Comparison of ENCODE assay signal across 40 cellular contexts in the genomic region with DNA sequence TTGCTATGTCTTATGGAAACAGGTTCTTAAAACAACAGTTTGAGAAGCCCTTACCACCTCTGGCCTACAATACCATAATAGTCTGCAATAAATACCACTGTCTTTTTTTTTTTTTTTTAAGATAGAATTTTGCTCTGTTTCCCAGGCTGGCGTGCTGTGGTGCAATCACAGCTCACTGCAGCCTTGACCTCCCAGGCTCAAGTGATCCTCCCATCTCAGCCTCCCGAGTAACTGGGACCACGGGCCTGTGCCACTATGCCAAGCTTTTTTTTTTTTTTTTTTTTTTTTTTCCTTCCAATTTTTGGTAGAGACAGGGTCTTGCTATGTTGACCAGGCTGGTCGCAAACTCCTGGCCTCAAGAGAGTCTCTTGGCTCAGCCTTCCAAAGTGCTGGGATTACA.
"Had no signal": no experiment of that assay in that cellular context is flagged by ENCODE, and none has a peak within 500 bp of the region (broad histone marks: within the 10 kb centered on the region; RNA-seq: fewer than 3 reads in every experiment).

No MANE protein-coding gene starts in this region.

- H3K27ac Mint-ChIP-seq: activated CD4-positive, alpha-beta memory T cell treated with anti-CD3 and anti-CD28 coated beads for 36 hours; activated CD4-positive, alpha-beta T cell treated with anti-CD3 and anti-CD28 coated beads, Interleukin-2, amount 10 ng/mL, durations not matched to agents 24 days and 14 days; activated CD8-positive, alpha-beta T cell treated with anti-CD3 and anti-CD28 coated beads for 36 hours; activated naive CD4-positive, alpha-beta T cell treated with anti-CD3 and anti-CD28 coated beads, Interleukin-2, amount 10 ng/mL, durations not matched to agents 7 days and 5 days; activated naive CD4-positive, alpha-beta T cell treated with anti-CD3 and anti-CD28 coated beads, Interleukin-2, amount 50 U/mL, for 24 hours; activated naive CD8-positive, alpha-beta T cell; activated naive CD8-positive, alpha-beta T cell treated with anti-CD3 and anti-CD28 coated beads, Interleukin-2, amount 10 ng/mL, durations not matched to agents 7 days and 5 days; activated naive CD8-positive, alpha-beta T cell treated with anti-CD3 and anti-CD28 coated beads, Interleukin-2, amount 50 U/mL, for 24 hours; activated T-helper 1 cell treated with anti-CD3 and anti-CD28 coated beads, Interleukin-12 subunit alpha, Interleukin-12 subunit beta, Interleukin-2, Interleukin-4 antibody, amounts not matched to agents 30 ng/mL and 10 ng/mL and 1 ng/mL, durations not matched to agents 14 hours and 24 hours and 36 hours; activated T-helper 2 cell treated with anti-CD3 and anti-CD28 coated beads, Interferon-gamma antibody, Interleukin-2, Interleukin-4, amounts not matched to agents 10 μg/mL and 5 μg/mL and 100 μg/mL, durations not matched to agents 14 hours and 24 hours and 36 hours; brain; T-helper 1 cell treated with Interleukin-12 subunit alpha and Interleukin-12 subunit beta and Interleukin-4 antibody, amounts not matched to agents 30 μg/mL and 1 μg/mL, for 36 hours; T-helper 2 cell treated with Interferon-gamma antibody and Interleukin-4, amounts not matched to agents 5 μg/mL and 100 μg/mL, for 36 hours; WTC11 had no signal

- H3K27ac ChIP-seq: ascending aorta, cardiac muscle cell had no signal

- DNase-seq: activated CD4-positive, alpha-beta memory T cell treated with anti-CD3 and anti-CD28 coated beads for 36 hours; activated CD4-positive, alpha-beta T cell treated with anti-CD3 and anti-CD28 coated beads for 1 hour; activated CD4-positive, alpha-beta T cell treated with anti-CD3 and anti-CD28 coated beads for 4 hours; activated CD4-positive, alpha-beta T cell treated with anti-CD3 and anti-CD28 coated beads, Interleukin-2, amount 10 ng/mL, durations not matched to agents 24 days and 14 days; activated CD4-positive, alpha-beta T cell treated with anti-CD3 and anti-CD28 coated beads, Interleukin-2, amount 50 U/mL, for 1 hour; activated CD4-positive, alpha-beta T cell treated with anti-CD3 and anti-CD28 coated beads, Interleukin-2, amount 50 U/mL, for 4 hours; activated CD4-positive, CD25-positive, alpha-beta regulatory T cell; activated CD8-positive, alpha-beta memory T cell treated with anti-CD3 and anti-CD28 coated beads, Interleukin-2, amount 50 U/mL, for 4 hours; activated CD8-positive, alpha-beta T cell treated with anti-CD3 and anti-CD28 coated beads for 36 hours; activated effector memory CD4-positive, alpha-beta T cell treated with Interleukin-2 at 50 U/mL for 16 hours; activated gamma-delta T cell treated with Interleukin-2 at 50 U/mL for 16 hours; activated naive CD4-positive, alpha-beta T cell; activated naive CD4-positive, alpha-beta T cell treated with anti-CD3 and anti-CD28 coated beads, Interleukin-2, amount 10 ng/mL, durations not matched to agents 7 days and 5 days; activated naive CD8-positive, alpha-beta T cell treated with anti-CD3 and anti-CD28 coated beads, Interleukin-2, amount 10 ng/mL, durations not matched to agents 7 days and 5 days; activated naive CD8-positive, alpha-beta T cell treated with anti-CD3 and anti-CD28 coated beads, Interleukin-2, amount 50 U/mL, for 24 hours; activated T-cell treated with anti-CD3 and anti-CD28 coated beads for 4 hours; activated T-cell treated with anti-CD3 and anti-CD28 coated beads, Interleukin-2, amount 50 U/mL, for 1 hour; activated T-cell treated with anti-CD3 and anti-CD28 coated beads, Interleukin-2, amount 50 U/mL, for 48 hours; amygdala; anterior cingulate cortex; caudate nucleus; cerebellar nuclear complex; SW 1271; T-helper 1 cell; T-helper 2 cell; T-helper 9 cell had no signal

- H3K4me1 Mint-ChIP-seq: activated naive CD4-positive, alpha-beta T cell treated with anti-CD3 and anti-CD28 coated beads, Interleukin-2, amount 10 ng/mL, durations not matched to agents 7 days and 5 days; activated naive CD8-positive, alpha-beta T cell treated with anti-CD3 and anti-CD28 coated beads, Interleukin-2, amount 10 ng/mL, durations not matched to agents 7 days and 5 days; activated naive CD8-positive, alpha-beta T cell treated with anti-CD3 and anti-CD28 coated beads, Interleukin-2, amount 50 U/mL, for 24 hours; WTC11 had no signal

- H3K27me3 ChIP-seq: ascending aorta, cardiac muscle cell had no signal

- H3K4me3 Mint-ChIP-seq: activated CD4-positive, alpha-beta memory T cell treated with anti-CD3 and anti-CD28 coated beads for 36 hours; activated CD4-positive, alpha-beta T cell treated with anti-CD3 and anti-CD28 coated beads, Interleukin-2, amount 10 ng/mL, durations not matched to agents 24 days and 14 days; activated CD8-positive, alpha-beta T cell treated with anti-CD3 and anti-CD28 coated beads for 36 hours; activated naive CD4-positive, alpha-beta T cell treated with anti-CD3 and anti-CD28 coated beads, Interleukin-2, amount 10 ng/mL, durations not matched to agents 7 days and 5 days; activated naive CD4-positive, alpha-beta T cell treated with anti-CD3 and anti-CD28 coated beads, Interleukin-2, amount 50 U/mL, for 24 hours; activated naive CD8-positive, alpha-beta T cell; activated naive CD8-positive, alpha-beta T cell treated with anti-CD3 and anti-CD28 coated beads, Interleukin-2, amount 10 ng/mL, durations not matched to agents 7 days and 5 days; activated naive CD8-positive, alpha-beta T cell treated with anti-CD3 and anti-CD28 coated beads, Interleukin-2, amount 50 U/mL, for 24 hours; activated T-helper 1 cell treated with anti-CD3 and anti-CD28 coated beads, Interleukin-12 subunit alpha, Interleukin-12 subunit beta, Interleukin-2, Interleukin-4 antibody, amounts not matched to agents 30 ng/mL and 10 ng/mL and 1 ng/mL, durations not matched to agents 14 hours and 24 hours and 36 hours; brain; central memory CD8-positive, alpha-beta T cell; T-helper 1 cell treated with Interleukin-12 subunit alpha and Interleukin-12 subunit beta and Interleukin-4 antibody, amounts not matched to agents 30 μg/mL and 1 μg/mL, for 36 hours; T-helper 2 cell treated with Interferon-gamma antibody and Interleukin-4, amounts not matched to agents 5 μg/mL and 100 μg/mL, for 36 hours; WTC11 had no signal

- H3K9me3 Mint-ChIP-seq: activated CD4-positive, alpha-beta memory T cell treated with anti-CD3 and anti-CD28 coated beads for 36 hours; activated CD4-positive, alpha-beta T cell treated with anti-CD3 and anti-CD28 coated beads, Interleukin-2, amount 10 ng/mL, durations not matched to agents 24 days and 14 days; activated CD8-positive, alpha-beta T cell treated with anti-CD3 and anti-CD28 coated beads for 36 hours; activated naive CD4-positive, alpha-beta T cell treated with anti-CD3 and anti-CD28 coated beads, Interleukin-2, amount 10 ng/mL, durations not matched to agents 7 days and 5 days; activated naive CD4-positive, alpha-beta T cell treated with anti-CD3 and anti-CD28 coated beads, Interleukin-2, amount 50 U/mL, for 24 hours; activated naive CD8-positive, alpha-beta T cell treated with anti-CD3 and anti-CD28 coated beads, Interleukin-2, amount 10 ng/mL, durations not matched to agents 7 days and 5 days; activated naive CD8-positive, alpha-beta T cell treated with anti-CD3 and anti-CD28 coated beads, Interleukin-2, amount 50 U/mL, for 24 hours; activated T-helper 1 cell treated with anti-CD3 and anti-CD28 coated beads, Interleukin-12 subunit alpha, Interleukin-12 subunit beta, Interleukin-2, Interleukin-4 antibody, amounts not matched to agents 30 ng/mL and 10 ng/mL and 1 ng/mL, durations not matched to agents 14 hours and 24 hours and 36 hours; activated T-helper 2 cell treated with anti-CD3 and anti-CD28 coated beads, Interferon-gamma antibody, Interleukin-2, Interleukin-4, amounts not matched to agents 10 μg/mL and 5 μg/mL and 100 μg/mL, durations not matched to agents 14 hours and 24 hours and 36 hours; brain; central memory CD8-positive, alpha-beta T cell; T-helper 1 cell treated with Interleukin-12 subunit alpha and Interleukin-12 subunit beta and Interleukin-4 antibody, amounts not matched to agents 30 μg/mL and 1 μg/mL, for 36 hours; T-helper 2 cell treated with Interferon-gamma antibody and Interleukin-4, amounts not matched to agents 5 μg/mL and 100 μg/mL, for 36 hours; WTC11 had no signal

- ATAC-seq: activated CD4-positive, CD25-positive, alpha-beta regulatory T cell treated with anti-CD3 and anti-CD28 coated beads, Interleukin-2, amount 50 U/mL, for 24 hours; activated CD8-positive, alpha-beta T cell treated with anti-CD3 and anti-CD28 coated beads for 36 hours; activated naive CD8-positive, alpha-beta T cell treated with anti-CD3 and anti-CD28 coated beads, Interleukin-2, amount 50 U/mL, for 24 hours; WTC11 had no signal

- H3K27me3 Mint-ChIP-seq: activated CD4-positive, alpha-beta memory T cell treated with anti-CD3 and anti-CD28 coated beads for 36 hours; activated CD4-positive, alpha-beta T cell treated with anti-CD3 and anti-CD28 coated beads, Interleukin-2, amount 10 ng/mL, durations not matched to agents 24 days and 14 days; activated CD8-positive, alpha-beta T cell treated with anti-CD3 and anti-CD28 coated beads for 36 hours; activated naive CD4-positive, alpha-beta T cell treated with anti-CD3 and anti-CD28 coated beads, Interleukin-2, amount 10 ng/mL, durations not matched to agents 7 days and 5 days; activated naive CD4-positive, alpha-beta T cell treated with anti-CD3 and anti-CD28 coated beads, Interleukin-2, amount 50 U/mL, for 24 hours; activated naive CD8-positive, alpha-beta T cell; activated naive CD8-positive, alpha-beta T cell treated with anti-CD3 and anti-CD28 coated beads, Interleukin-2, amount 10 ng/mL, durations not matched to agents 7 days and 5 days; activated naive CD8-positive, alpha-beta T cell treated with anti-CD3 and anti-CD28 coated beads, Interleukin-2, amount 50 U/mL, for 24 hours; brain; central memory CD8-positive, alpha-beta T cell had no signal

- H3K9me3 ChIP-seq: ascending aorta had no signal

- H3K4me3 ChIP-seq: ascending aorta, cardiac muscle cell had no signal

- FAIRE-seq: bronchial epithelial cell, TTC549 had no signal
